In the genomic region with DNA sequence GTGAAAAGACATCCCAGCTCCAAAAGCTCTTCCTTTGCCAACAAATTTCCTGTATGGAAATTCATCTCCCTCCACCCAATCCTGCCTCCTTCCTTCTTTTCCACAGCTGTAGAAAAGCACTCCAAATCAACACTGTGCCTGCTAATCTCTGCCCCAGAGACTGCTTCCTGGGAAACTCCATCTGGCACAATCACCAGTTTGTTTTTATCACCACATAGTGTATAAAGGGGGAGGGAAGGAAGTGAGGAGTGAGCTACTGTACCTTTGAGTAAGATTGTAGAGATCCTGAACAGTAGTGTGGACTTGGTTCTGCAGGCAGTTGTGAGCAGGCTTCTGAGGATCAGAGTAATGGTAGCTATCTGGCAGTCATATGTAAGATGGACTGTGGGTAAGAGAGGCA, we compare ENCODE assay signal across 14 cellular contexts. TPM values are rescaled to one million over a fixed set of nuclear protein-coding genes. Genes with fewer than 3 reads are reported as not detected.
A peak's percentile ranks its signal among the peaks of the same experiment; 100 is the strongest.
DNase-seq lines count a peak whose midpoint lies in the region; TF ChIP-seq lines count a peak whose summit lies in the region.
"Had no signal": no experiment of that assay in that cellular context is flagged by ENCODE, and none has a peak within 500 bp of the region (broad histone marks: within the 10 kb centered on the region; RNA-seq: fewer than 3 reads in every experiment).

No MANE protein-coding gene starts in this region.

- no peaks in the 10 kb centered on the region for H3K9me3 Mint-ChIP-seq in mesothelial cell of epicardium
- H3K9me3 Mint-ChIP-seq: CD8-positive, alpha-beta T cell had no signal

- TF ChIP-seq CTCF in mesothelial cell of epicardium (IDR thresholded peaks at IDR 0.05; ENCODE audit: unreplicated experiment): no peak

- DNase-seq in DMS 273 (lab: John Stamatoyannopoulos, UW; ENCODE audit: unreplicated experiment): peak; percentile 33
- no peak for DNase-seq in DMS 273 treated with DMSO at 0.1 percent for 48 hours (lab: John Stamatoyannopoulos, UW)
- peak; percentile 28 for DNase-seq in D341Med (ENCODE audit: low spot score)
- peak; percentile 45 to 84 for DNase-seq in NCI-H524 (lab: John Stamatoyannopoulos, UW)
- peak; percentile 19 for DNase-seq in NCI-H82 treated with DMSO at 0.1 percent for 48 hours (lab: John Stamatoyannopoulos, UW; ENCODE audit: unreplicated experiment)
- DNase-seq in mesothelial cell of epicardium (ENCODE audit: low spot score in 2 of 2, unreplicated experiment in 2 of 2): no peak
- no peak for DNase-seq in NCI-H345 treated with DMSO at 0.1 percent for 48 hours (lab: John Stamatoyannopoulos, UW; ENCODE audit: unreplicated experiment)
- no peak for DNase-seq in NCI-H2029 (lab: John Stamatoyannopoulos, UW)
- DNase-seq: CD4-positive, CD25-positive, alpha-beta regulatory T cell; CD8-positive, alpha-beta T cell; DND-41; GOT3; HFFc6 had no signal

- peaks cover 49% of the 10 kb centered on the region for H3K27me3 Mint-ChIP-seq in mesothelial cell of epicardium (ENCODE audit: low read depth)

- H3K4me1 Mint-ChIP-seq in mesothelial cell of epicardium: no peaks in the 10 kb centered on the region
- H3K4me1 Mint-ChIP-seq: B cell; CD4-positive, CD25-positive, alpha-beta regulatory T cell had no signal

- H3K4me3 Mint-ChIP-seq in mesothelial cell of epicardium: no peak overlapping the region
- H3K4me3 Mint-ChIP-seq: B cell; CD4-positive, CD25-positive, alpha-beta regulatory T cell; CD8-positive, alpha-beta T cell; HFFc6 had no signal

- no peaks in the 10 kb centered on the region for H3K36me3 Mint-ChIP-seq in mesothelial cell of epicardium
- H3K36me3 Mint-ChIP-seq: CD4-positive, CD25-positive, alpha-beta regulatory T cell; CD8-positive, alpha-beta T cell had no signal

- no peak overlapping the region for H3K27ac Mint-ChIP-seq in mesothelial cell of epicardium
- H3K27ac Mint-ChIP-seq: B cell; CD4-positive, CD25-positive, alpha-beta regulatory T cell; CD8-positive, alpha-beta T cell; HFFc6 had no signal

RNA-seq across cellular contexts. Expression of a gene that starts 14.7 kb away (rescaled TPM):
- not detected in 3 replicates for total RNA-seq in mesothelial cell of epicardium
- total RNA-seq: B cell; CD4-positive, CD25-positive, alpha-beta regulatory T cell; CD8-positive, alpha-beta T cell; HFFc6 had no signal

Comparison
In these comparisons a context has a peak if more than half of its experiments do, and no peak if none do; other contexts are left out.
1. DNase-seq: peak in DMS 273 (single experiment), D341Med (single experiment), NCI-H524 (2 of 2) and NCI-H82 treated with DMSO at 0.1 percent for 48 hours (single experiment); none in DMS 273 treated with DMSO at 0.1 percent for 48 hours (single experiment), mesothelial cell of epicardium (0 of 2), NCI-H345 treated with DMSO at 0.1 percent for 48 hours (single experiment) and NCI-H2029 (single experiment).